ENCODE assay signal across 10 cellular contexts in the genomic region with DNA sequence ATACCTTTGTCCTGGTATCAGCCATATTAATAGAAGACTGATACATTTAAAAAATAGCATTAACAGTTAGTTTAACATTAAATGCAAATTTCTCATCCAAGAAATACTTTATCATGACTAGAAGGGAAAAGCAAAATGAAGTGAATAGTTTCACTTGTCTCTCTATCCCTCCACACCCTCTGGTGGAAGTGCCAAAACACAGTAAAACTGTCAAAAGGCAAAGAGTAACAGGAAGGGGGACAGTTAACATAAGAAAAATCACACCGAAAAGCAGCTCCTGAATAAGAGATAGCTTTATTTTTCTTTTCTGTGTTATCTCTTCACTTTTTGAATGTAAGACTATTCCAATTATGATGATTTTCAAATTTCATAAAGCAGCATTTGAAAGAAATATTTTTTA.
A peak's percentile ranks its signal among the peaks of the same experiment; 100 is the strongest.
DNase-seq lines count a peak whose midpoint lies in the region; ATAC-seq, FAIRE-seq and TF ChIP-seq lines count a peak whose summit lies in the region.
"Had no signal": no experiment of that assay in that cellular context is flagged by ENCODE, and none has a peak within 500 bp of the region (broad histone marks: within the 10 kb centered on the region; RNA-seq: fewer than 3 reads in every experiment).

No MANE protein-coding gene starts in this region.

- no peak for TF ChIP-seq POLR2A in vagina (IDR thresholded peaks at IDR 0.05)

- H3K4me3 ChIP-seq in BLaER1 treated with 17β-estradiol and CSF1 and Interleukin-3, amounts not matched to agents 10 nM and 100 nM, result peak overlapping the region in 5 of 10 experiments; percentile 44 to 70 (median 64); a peak in 9 of 20 replicates
- peak overlapping the region; percentile 18 to 72 (median 66) for H3K4me3 ChIP-seq in keratinocyte (ENCODE audit: control insufficient read depth in 2 of 3, extremely low read depth in 1 of 3, insufficient read depth in 2 of 3, low read depth in 1 of 3, low read length in 3 of 3)
- no peak overlapping the region for H3K4me3 ChIP-seq in vagina

- no peaks in the 10 kb centered on the region for H3K27me3 ChIP-seq in BLaER1 treated with 17β-estradiol and CSF1 and Interleukin-3, amounts not matched to agents 10 nM and 100 nM
- no peaks in the 10 kb centered on the region for H3K27me3 ChIP-seq in keratinocyte (ENCODE audit: control insufficient read depth, extremely low read depth, insufficient read depth, low read length)
- H3K27me3 ChIP-seq in vagina, result no peaks in the 10 kb centered on the region

- peaks cover 61% of the 10 kb centered on the region for H3K79me2 ChIP-seq in keratinocyte (ENCODE audit: control insufficient read depth, insufficient read depth, low read length)

- peaks cover 0 to 21% (median 0%) of the 10 kb centered on the region in 11 experiments; a peak in 4 of 22 replicates for H4K20me1 ChIP-seq in BLaER1 treated with 17β-estradiol and CSF1 and Interleukin-3, amounts not matched to agents 10 nM and 100 nM
- H4K20me1 ChIP-seq in keratinocyte (ENCODE audit: control insufficient read depth, extremely low read depth, insufficient read depth, low read length), result no peaks in the 10 kb centered on the region

- H3K4me2 ChIP-seq in BLaER1 treated with 17β-estradiol and CSF1 and Interleukin-3, amounts not matched to agents 10 nM and 100 nM, result peak overlapping the region in 10 of 11 experiments; percentile 16 to 72 (median 49); a peak in 15 of 22 replicates
- H3K4me2 ChIP-seq in keratinocyte (ENCODE audit: control insufficient read depth, extremely low read depth, insufficient read depth, low read depth, low read length), result peak overlapping the region; percentile 92

- no peak for ATAC-seq in GM21390 (IDR thresholded peaks at IDR 0.05; ENCODE audit: unreplicated experiment)
- ATAC-seq: sciatic nerve had no signal

- POLR2A ChIA-PET in RWPE1 (lab: Yijun Ruan, JAX; ENCODE audit: low non-redundant PET), result interaction anchor here (0.6 kb wide), 1 partner anchor 993 kb away, joined by 3 read pairs; no protein-coding TSS in a partner anchor

- FAIRE-seq in keratinocyte (lab: Jason Lieb, UNC), result peak; percentile 76

- no peaks in the 10 kb centered on the region for H3K9me3 ChIP-seq in BLaER1 treated with 17β-estradiol and CSF1 and Interleukin-3, amounts not matched to agents 10 nM and 100 nM (replicated peaks in 1 of 11)
- H3K9me3 ChIP-seq in keratinocyte (ENCODE audit: control insufficient read depth, low read depth, low read length), result no peaks in the 10 kb centered on the region
- H3K9me3 ChIP-seq in vagina, result no peaks in the 10 kb centered on the region

- peaks cover 11 to 70% (median 41%) of the 10 kb centered on the region in 10 experiments for H3K4me1 ChIP-seq in BLaER1 treated with 17β-estradiol and CSF1 and Interleukin-3, amounts not matched to agents 10 nM and 100 nM
- H3K4me1 ChIP-seq in keratinocyte (ENCODE audit: control insufficient read depth, extremely low read depth, insufficient read depth, low read length) (peaks cover 34% of the 10 kb centered on the region), vagina (peaks cover 15% of the 10 kb centered on the region)

- CTCF ChIA-PET in RWPE1 (lab: Yijun Ruan, JAX), result interaction anchor here (0.6 to 0.8 kb wide), 5 partner anchors 137 to 1738 kb away, joined by 3 to 4 read pairs (median 4); no protein-coding TSS in a partner anchor

- peak overlapping the region in 7 of 11 experiments; percentile 4 to 76 (median 30); a peak in 7 of 22 replicates for H3K27ac ChIP-seq in BLaER1 treated with 17β-estradiol and CSF1 and Interleukin-3, amounts not matched to agents 10 nM and 100 nM
- H3K27ac ChIP-seq in RWPE1 (no peak overlapping the region), keratinocyte (ENCODE audit: control insufficient read depth, insufficient read depth, low read length) (peak overlapping the region; percentile 71), vagina (no peak overlapping the region)

- DNase-seq in GM13976 (ENCODE audit: low spot score) (no peak), RWPE1 (ENCODE audit: low spot score) (no peak), keratinocyte (ENCODE audit: low read depth, low spot score) (no peak), NCI-H2171 (lab: John Stamatoyannopoulos, UW) (no peak), vagina (ENCODE audit: extremely low spot score in 2 of 2) (no peak)
- DNase-seq: activated naive CD4-positive, alpha-beta T cell; KG1 had no signal

- TF ChIP-seq CTCF in GM13976 (IDR thresholded peaks at IDR 0.05; ENCODE audit: borderline replicate concordance, control extremely low read depth, extremely low read depth, insufficient read depth, missing control alignments) (peak; percentile 9), RWPE1 (conservative IDR thresholded peaks at IDR 0.05; ENCODE audit: low read depth) (peak; percentile 63), keratinocyte (optimal IDR thresholded peaks at IDR 0.05 in 1 of 3, IDR thresholded peaks at IDR 0.05 in 1 of 3, conservative IDR thresholded peaks at IDR 0.05 in 1 of 3; ENCODE audit: extremely low read depth in 1 of 3, insufficient read depth in 2 of 3, low read length in 3 of 3) (peak; percentile 33 to 58 (median 35)), vagina (IDR thresholded peaks at IDR 0.05) (no peak)

- dilution Hi-C loops in keratinocyte (cut with MboI; ENCODE audit: extremely low pct_ligation_motif_present, low sequenced_read_pairs), result no loop called here

- peak overlapping the region in 4 of 11 experiments; percentile 29 to 80 (median 50); a peak in 6 of 22 replicates for H3K9ac ChIP-seq in BLaER1 treated with 17β-estradiol and CSF1 and Interleukin-3, amounts not matched to agents 10 nM and 100 nM
- H3K9ac ChIP-seq in keratinocyte (ENCODE audit: control insufficient read depth, extremely low read depth, insufficient read depth, low read length), result peak overlapping the region; percentile 74

- intact Hi-C loops in vagina (cut with DNase I), result no loop called here

- H2AFZ ChIP-seq in keratinocyte (ENCODE audit: control insufficient read depth, low read length), result no peak overlapping the region

- H3K36me3 ChIP-seq in BLaER1 treated with 17β-estradiol and CSF1 and Interleukin-3, amounts not matched to agents 10 nM and 100 nM, result peaks cover 17 to 37% (median 34%) of the 10 kb centered on the region in 11 experiments; a peak in 21 of 22 replicates
- H3K36me3 ChIP-seq in keratinocyte (ENCODE audit: control insufficient read depth in 2 of 2, extremely low read depth in 1 of 2, insufficient read depth in 2 of 2, low read length in 2 of 2), result peaks cover 0 to 3% of the 10 kb centered on the region in 2 experiments
- peaks cover 0 to 9% of the 10 kb centered on the region in 2 donors for H3K36me3 ChIP-seq in vagina

- in situ Hi-C loops in GM13976 (cut with MboI; ENCODE audit: low sequenced_read_pairs, unreplicated experiment), result no loop called here

- H3K9me1 ChIP-seq in keratinocyte (ENCODE audit: control insufficient read depth, extremely low read depth, insufficient read depth, low read length), result no peaks in the 10 kb centered on the region

Comparison
In these comparisons a context has a peak if more than half of its experiments do, and no peak if none do; other contexts are left out.
1. H3K27ac ChIP-seq: peak in BLaER1 treated with 17β-estradiol and CSF1 and Interleukin-3, amounts not matched to agents 10 nM and 100 nM (7 of 11) and keratinocyte (single experiment); none in RWPE1 (single experiment) and vagina (single experiment).
2. H3K4me3 ChIP-seq: peak in keratinocyte (3 of 3); none in vagina (0 of 2).
3. CTCF ChIP-seq: peak in GM13976 (single experiment), RWPE1 (single experiment) and keratinocyte (3 of 3); none in vagina (0 of 3).